5 cellular contexts compared by ENCODE assay signal in genomic region chr10:1773204-1773603, GRCh38. TPM values are rescaled to one million over a fixed set of nuclear protein-coding genes. Genes with fewer than 3 reads are reported as not detected.
"Had no signal": no experiment of that assay in that cellular context is flagged by ENCODE, and none has a peak within 500 bp of the region (broad histone marks: within the 10 kb centered on the region; RNA-seq: fewer than 3 reads in every experiment).

No MANE protein-coding gene starts in this region.

RNA-seq across cellular contexts. Expression of gene ADARB2, which starts 35.9 kb away (rescaled TPM):
- total RNA-seq: activated CD4-positive, alpha-beta T cell treated with anti-CD3 and anti-CD28 coated beads, Interleukin-2, amount 10 ng/mL, durations not matched to agents 24 days and 14 days; activated CD8-positive, alpha-beta memory T cell treated with anti-CD3 and anti-CD28 coated beads for 36 hours; activated T-helper 17 cell treated with anti-CD3 and anti-CD28 coated beads, Interleukin-2, amount 50 U/mL, for 72 hours; ascending aorta; bronchial epithelial cell had no signal
